In the genomic region with DNA sequence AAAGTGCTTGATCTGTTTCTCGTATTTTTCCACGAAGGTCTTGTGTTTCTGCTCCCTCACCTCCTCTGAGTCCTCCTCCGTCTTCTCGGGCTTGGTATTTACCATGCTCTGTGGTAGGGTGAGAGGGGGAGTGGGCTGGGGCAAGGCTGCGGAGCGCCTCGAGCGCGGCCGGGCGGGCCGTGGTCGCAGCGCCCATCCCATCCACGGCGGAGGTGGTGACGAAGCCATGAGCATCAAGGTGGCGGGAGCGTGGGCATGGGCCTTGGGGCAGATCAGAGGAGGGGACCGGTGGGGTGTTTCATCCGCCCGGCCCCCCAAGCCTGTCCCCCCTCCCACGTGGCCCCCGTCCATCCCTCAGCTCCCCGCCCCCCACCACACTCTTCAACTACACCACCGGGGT, we compare ENCODE assay signal across 27 cellular contexts.
"Had no signal": no experiment of that assay in that cellular context is flagged by ENCODE, and none has a peak within 500 bp of the region (broad histone marks: within the 10 kb centered on the region; RNA-seq: fewer than 3 reads in every experiment).

No MANE protein-coding gene starts in this region.

- DNase-seq: activated CD4-positive, alpha-beta T cell treated with anti-CD3 and anti-CD28 coated beads, Interleukin-2, amount 50 U/mL, for 1 hour; activated CD4-positive, CD25-positive, alpha-beta regulatory T cell treated with anti-CD3 and anti-CD28 coated beads, Interleukin-2, amount 50 U/mL, for 72 hours; activated CD8-positive, alpha-beta T cell treated with anti-CD3 and anti-CD28 coated beads, Interleukin-2, amount 10 ng/mL, durations not matched to agents 7 days and 5 days; activated naive CD4-positive, alpha-beta T cell treated with anti-CD3 and anti-CD28 coated beads for 36 hours; activated naive CD8-positive, alpha-beta T cell treated with anti-CD3 and anti-CD28 coated beads, Interleukin-2, amount 10 ng/mL, durations not matched to agents 7 days and 5 days; activated T-cell treated with anti-CD3 and anti-CD28 coated beads, Interleukin-2, amount 50 U/mL, for 24 hours; amniotic stem cell; cerebellar nuclear complex; heart left ventricle; left ventricle myocardium superior; midbrain; natural killer cell; psoas muscle; right cardiac atrium; stimulated activated CD4-positive, alpha-beta T cell treated with anti-CD3 and anti-CD28 coated beads, Interleukin-2, amount 100 ng/mL, for 24 hours; stimulated activated naive CD4-positive, alpha-beta T cell treated with Interleukin-2 at 50 U/mL for 16 hours; T-cell; thyroid gland; upper lobe of right lung; WERI-Rb-1 had no signal

- FAIRE-seq: islet of Langerhans, pancreas, TTC549 had no signal

- H3K36me3 Mint-ChIP-seq: natural killer cell had no signal

- H3K4me3 ChIP-seq: coronary artery, heart left ventricle, pancreas, psoas muscle, skin epidermis, thyroid gland, upper lobe of right lung had no signal

- H3K27me3 Mint-ChIP-seq: activated naive CD8-positive, alpha-beta T cell treated with anti-CD3 and anti-CD28 coated beads, Interleukin-2, amount 10 ng/mL, durations not matched to agents 7 days and 5 days; activated T-cell treated with anti-CD3 and anti-CD28 coated beads, Interleukin-2, amount 50 U/mL, for 24 hours; T-cell had no signal

- H3K9me3 Mint-ChIP-seq: activated naive CD4-positive, alpha-beta T cell treated with anti-CD3 and anti-CD28 coated beads for 36 hours; activated naive CD8-positive, alpha-beta T cell treated with anti-CD3 and anti-CD28 coated beads, Interleukin-2, amount 10 ng/mL, durations not matched to agents 7 days and 5 days; activated T-cell treated with anti-CD3 and anti-CD28 coated beads, Interleukin-2, amount 50 U/mL, for 24 hours; activated T-helper 2 cell treated with anti-CD3 and anti-CD28 coated beads, Interferon-gamma antibody, Interleukin-2, Interleukin-4, amounts not matched to agents 10 μg/mL and 5 μg/mL and 100 μg/mL, durations not matched to agents 14 hours and 24 hours and 36 hours; natural killer cell; T-cell had no signal

- H3K27ac Mint-ChIP-seq: activated CD8-positive, alpha-beta T cell treated with anti-CD3 and anti-CD28 coated beads, Interleukin-2, amount 10 ng/mL, durations not matched to agents 7 days and 5 days; activated naive CD4-positive, alpha-beta T cell treated with anti-CD3 and anti-CD28 coated beads for 36 hours; activated naive CD8-positive, alpha-beta T cell treated with anti-CD3 and anti-CD28 coated beads, Interleukin-2, amount 10 ng/mL, durations not matched to agents 7 days and 5 days; activated T-helper 2 cell treated with anti-CD3 and anti-CD28 coated beads, Interferon-gamma antibody, Interleukin-2, Interleukin-4, amounts not matched to agents 10 μg/mL and 5 μg/mL and 100 μg/mL, durations not matched to agents 14 hours and 24 hours and 36 hours; T-cell had no signal

- H3K9me3 ChIP-seq: heart left ventricle, pancreas, psoas muscle, thyroid gland, upper lobe of right lung had no signal

- H3K27me3 ChIP-seq: heart left ventricle, pancreas, thyroid gland, upper lobe of right lung had no signal

- H3K4me1 ChIP-seq: pancreas, thyroid gland had no signal

- H3K27ac ChIP-seq: coronary artery, epithelial cell of prostate, heart left ventricle, pancreas, psoas muscle, skin epidermis, thyroid gland, upper lobe of right lung, WERI-Rb-1 had no signal

- H3K4me3 Mint-ChIP-seq: activated CD8-positive, alpha-beta T cell treated with anti-CD3 and anti-CD28 coated beads, Interleukin-2, amount 10 ng/mL, durations not matched to agents 7 days and 5 days; activated naive CD4-positive, alpha-beta T cell treated with anti-CD3 and anti-CD28 coated beads for 36 hours; activated naive CD8-positive, alpha-beta T cell treated with anti-CD3 and anti-CD28 coated beads, Interleukin-2, amount 10 ng/mL, durations not matched to agents 7 days and 5 days; activated T-cell treated with anti-CD3 and anti-CD28 coated beads, Interleukin-2, amount 50 U/mL, for 24 hours; natural killer cell; T-cell had no signal
